ENCODE assay signal across 20 cellular contexts in the genomic region with DNA sequence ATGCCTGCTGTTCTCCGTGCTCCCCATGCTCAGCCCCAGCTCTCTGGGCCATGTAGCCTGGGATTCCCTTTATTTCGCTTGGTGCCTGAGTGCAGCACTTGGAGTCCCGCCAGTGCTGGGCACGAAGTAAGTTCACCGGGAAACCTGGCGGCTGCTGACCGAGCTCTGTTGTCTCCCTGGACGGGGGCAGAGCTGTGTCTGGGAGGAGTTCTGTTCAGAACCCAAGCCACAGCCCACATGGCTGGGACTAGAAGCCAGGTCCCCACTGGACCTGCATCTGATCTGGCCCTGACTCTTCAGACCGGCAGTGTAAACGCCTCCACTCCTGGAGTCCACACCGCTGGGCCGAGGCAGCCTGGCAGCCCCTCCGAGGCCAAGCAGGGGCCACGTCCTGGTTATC. TPM values are rescaled to one million over a fixed set of nuclear protein-coding genes. Genes with fewer than 3 reads are reported as not detected.
A peak's percentile ranks its signal among the peaks of the same experiment; 100 is the strongest.
DNase-seq lines count a peak whose midpoint lies in the region; ATAC-seq and TF ChIP-seq lines count a peak whose summit lies in the region.
"Had no signal": no experiment of that assay in that cellular context is flagged by ENCODE, and none has a peak within 500 bp of the region (broad histone marks: within the 10 kb centered on the region; RNA-seq: fewer than 3 reads in every experiment).

No MANE protein-coding gene starts in this region.

- H3K27ac ChIP-seq in esophagus muscularis mucosa (replicated peaks in 1 of 4) = peak overlapping the region; percentile 67 to 78 (median 74)
- peak overlapping the region; percentile 41 to 81 for H3K27ac ChIP-seq in liver (ENCODE audit: low read depth in 1 of 2, low read length in 2 of 2)
- H3K27ac ChIP-seq in skeletal muscle tissue (ENCODE audit: low read depth, low read length) = peak overlapping the region; percentile 77
- H3K27ac ChIP-seq in upper lobe of left lung = no peak overlapping the region

- TF ChIP-seq POLR2A in esophagus muscularis mucosa (IDR thresholded peaks at IDR 0.05; ENCODE audit: low read depth) (no peak), upper lobe of left lung (IDR thresholded peaks at IDR 0.05) (no peak)

- peaks cover 0 to 4% (median 3%) of the 10 kb centered on the region in 3 donors for H3K27me3 Mint-ChIP-seq in immature natural killer cell (ENCODE audit: low read depth in 3 of 3)
- H3K27me3 Mint-ChIP-seq in T-cell = peaks cover 0 to 8% of the 10 kb centered on the region in 2 donors

- peak in 1 of 2 donors; percentile 27 for TF ChIP-seq RAD21 in liver (IDR thresholded peaks at IDR 0.05)

- no peaks in the 10 kb centered on the region for H3K36me3 ChIP-seq in esophagus muscularis mucosa
- no peaks in the 10 kb centered on the region for H3K36me3 ChIP-seq in liver (ENCODE audit: control insufficient read depth in 4 of 4, insufficient read depth in 3 of 4, low read depth in 1 of 4, low read length in 3 of 4)
- H3K36me3 ChIP-seq in skeletal muscle tissue (ENCODE audit: control insufficient read depth in 3 of 3, insufficient read depth in 3 of 3, low read length in 3 of 3) = no peaks in the 10 kb centered on the region
- no peaks in the 10 kb centered on the region for H3K36me3 ChIP-seq in upper lobe of left lung
- H3K36me3 ChIP-seq: HAP-1 had no signal

- POLR2A ChIA-PET in T-cell (lab: Charles Lee) = no interaction called here

- intact Hi-C loops in esophagus muscularis mucosa (cut with DNase I) = no loop called here

- H3K9me3 ChIP-seq in esophagus muscularis mucosa = no peaks in the 10 kb centered on the region
- H3K9me3 ChIP-seq in liver (ENCODE audit: control insufficient read depth in 4 of 4, low read length in 3 of 4) = no peaks in the 10 kb centered on the region
- no peaks in the 10 kb centered on the region for H3K9me3 ChIP-seq in skeletal muscle tissue (ENCODE audit: control insufficient read depth in 3 of 3, low read length in 3 of 3)
- no peaks in the 10 kb centered on the region for H3K9me3 ChIP-seq in upper lobe of left lung
- H3K9me3 ChIP-seq: HAP-1 had no signal

- H3K27ac Mint-ChIP-seq in immature natural killer cell (no peak overlapping the region), T-cell (no peak overlapping the region)
- H3K27ac Mint-ChIP-seq: effector memory CD8-positive, alpha-beta T cell had no signal

- H3K9ac ChIP-seq in liver (ENCODE audit: low read depth in 1 of 2, low read length in 2 of 2) (no peak overlapping the region), skeletal muscle tissue (ENCODE audit: low read depth in 1 of 3, low read length in 3 of 3) (peak overlapping the region; percentile 65 to 70 (median 65))

- ATAC-seq in T-cell (replicated peaks in 1 of 4) (no peak), HG03342 (IDR thresholded peaks at IDR 0.05; ENCODE audit: unreplicated experiment) (no peak), upper lobe of left lung (ENCODE audit: low FRiP score in 2 of 2) (no peak)
- ATAC-seq: effector memory CD8-positive, alpha-beta T cell had no signal

- no peaks in the 10 kb centered on the region for H3K36me3 Mint-ChIP-seq in immature natural killer cell
- no peaks in the 10 kb centered on the region for H3K36me3 Mint-ChIP-seq in T-cell
- H3K36me3 Mint-ChIP-seq: naive B cell had no signal

- WGBS in esophagus muscularis mucosa = 51% methylated on average over 13 of the region's 14 CpGs
- 39% methylated on average over 14 of the region's 14 CpGs for WGBS in liver
- 54 to 83% methylated on average over 8 to 14 of the region's 14 CpGs for WGBS in upper lobe of left lung, 2 donors

- H3K9me3 Mint-ChIP-seq in immature natural killer cell (no peaks in the 10 kb centered on the region), T-cell (no peaks in the 10 kb centered on the region)
- H3K9me3 Mint-ChIP-seq: effector memory CD8-positive, alpha-beta T cell; naive B cell had no signal

- H3K4me1 ChIP-seq in esophagus muscularis mucosa (peaks cover 72 to 81% (median 76%) of the 10 kb centered on the region in 4 donors), liver (ENCODE audit: control insufficient read depth in 4 of 4, insufficient read depth in 4 of 4, low read length in 3 of 4) (peaks cover 10 to 38% (median 33%) of the 10 kb centered on the region in 4 donors), skeletal muscle tissue (ENCODE audit: control insufficient read depth in 3 of 3, insufficient read depth in 3 of 3, low read length in 3 of 3) (peaks cover 77 to 83% (median 81%) of the 10 kb centered on the region in 3 donors), upper lobe of left lung (peaks cover 13 to 42% (median 28%) of the 10 kb centered on the region in 4 donors)

- H3K4me1 Mint-ChIP-seq in immature natural killer cell (no peaks in the 10 kb centered on the region), T-cell (no peaks in the 10 kb centered on the region)

- TF ChIP-seq CTCF in esophagus muscularis mucosa (IDR thresholded peaks at IDR 0.05) (no peak), liver (IDR thresholded peaks at IDR 0.05; ENCODE audit: low read depth, low read length, missing input control) (peak; percentile 1), upper lobe of left lung (IDR thresholded peaks at IDR 0.05) (no peak)

- H3K27me3 ChIP-seq in esophagus muscularis mucosa (no peaks in the 10 kb centered on the region), liver (ENCODE audit: control insufficient read depth in 4 of 4, insufficient read depth in 4 of 4, low read length in 3 of 4) (no peaks in the 10 kb centered on the region), skeletal muscle tissue (ENCODE audit: control insufficient read depth in 3 of 3, insufficient read depth in 3 of 3, low read length in 3 of 3) (no peaks in the 10 kb centered on the region), upper lobe of left lung (no peaks in the 10 kb centered on the region)

- H3K4me3 ChIP-seq in esophagus muscularis mucosa (no peak overlapping the region), liver (ENCODE audit: low read depth in 1 of 3, low read length in 3 of 3) (no peak overlapping the region), skeletal muscle tissue (ENCODE audit: low read length in 3 of 3) (peak overlapping the region in 2 of 3 donors; percentile 13 to 41), upper lobe of left lung (no peak overlapping the region)
- H3K4me3 ChIP-seq: HAP-1 had no signal

- TF ChIP-seq EP300 in esophagus muscularis mucosa (IDR thresholded peaks at IDR 0.05) (peak; percentile 47), upper lobe of left lung (IDR thresholded peaks at IDR 0.05) (no peak)

- CTCF ChIA-PET in T-cell (lab: Charles Lee) = no interaction called here

- no peak overlapping the region for H3K4me3 Mint-ChIP-seq in immature natural killer cell
- no peak overlapping the region for H3K4me3 Mint-ChIP-seq in T-cell
- H3K4me3 Mint-ChIP-seq: effector memory CD8-positive, alpha-beta T cell; naive B cell had no signal

- DNase-seq in anterior cingulate cortex (lab: John Stamatoyannopoulos, UW) (peak in 49 of 58 donors; percentile 16 to 90 (median 67)), esophagus muscularis mucosa (ENCODE audit: extremely low spot score) (no peak), immature natural killer cell (no peak), T-cell (no peak), upper lobe of left lung (no peak)
- DNase-seq: activated CD4-positive, alpha-beta T cell treated with anti-CD3 and anti-CD28 coated beads for 4 hours; activated CD8-positive, alpha-beta memory T cell treated with anti-CD3 and anti-CD28 coated beads, Interleukin-2, amount 50 U/mL, for 48 hours; effector memory CD8-positive, alpha-beta T cell; naive B cell; NCI-H1436; NCI-H446 treated with DMSO at 0.1 percent for 48 hours; T1000 had no signal

TF ChIP-seq in liver, 16 proteins besides CTCF, POLR2A, EP300 and RAD21 (continues in another document):
- no peak for TF ChIP-seq SP1 (IDR thresholded peaks at IDR 0.05)
- TF ChIP-seq, protein P1, sequence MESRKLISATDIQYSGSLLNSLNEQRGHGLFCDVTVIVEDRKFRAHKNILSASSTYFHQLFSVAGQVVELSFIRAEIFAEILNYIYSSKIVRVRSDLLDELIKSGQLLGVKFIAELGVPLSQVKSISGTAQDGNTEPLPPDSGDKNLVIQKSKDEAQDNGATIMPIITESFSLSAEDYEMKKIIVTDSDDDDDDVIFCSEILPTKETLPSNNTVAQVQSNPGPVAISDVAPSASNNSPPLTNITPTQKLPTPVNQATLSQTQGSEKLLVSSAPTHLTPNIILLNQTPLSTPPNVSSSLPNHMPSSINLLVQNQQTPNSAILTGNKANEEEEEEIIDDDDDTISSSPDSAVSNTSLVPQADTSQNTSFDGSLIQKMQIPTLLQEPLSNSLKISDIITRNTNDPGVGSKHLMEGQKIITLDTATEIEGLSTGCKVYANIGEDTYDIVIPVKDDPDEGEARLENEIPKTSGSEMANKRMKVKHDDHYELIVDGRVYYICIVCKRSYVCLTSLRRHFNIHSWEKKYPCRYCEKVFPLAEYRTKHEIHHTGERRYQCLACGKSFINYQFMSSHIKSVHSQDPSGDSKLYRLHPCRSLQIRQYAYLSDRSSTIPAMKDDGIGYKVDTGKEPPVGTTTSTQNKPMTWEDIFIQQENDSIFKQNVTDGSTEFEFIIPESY (IDR thresholded peaks at IDR 0.05) = no peak
- TF ChIP-seq NR2F2 (IDR thresholded peaks at IDR 0.05) = no peak
- no peak for TF ChIP-seq FOXA2 (IDR thresholded peaks at IDR 0.05)
- no peak for TF ChIP-seq EGR1 (IDR thresholded peaks at IDR 0.05; ENCODE audit: low read depth in 2 of 2)
- TF ChIP-seq, protein P2, sequence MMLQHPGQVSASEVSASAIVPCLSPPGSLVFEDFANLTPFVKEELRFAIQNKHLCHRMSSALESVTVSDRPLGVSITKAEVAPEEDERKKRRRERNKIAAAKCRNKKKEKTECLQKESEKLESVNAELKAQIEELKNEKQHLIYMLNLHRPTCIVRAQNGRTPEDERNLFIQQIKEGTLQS (IDR thresholded peaks at IDR 0.05) = no peak
- TF ChIP-seq YY1 (IDR thresholded peaks at IDR 0.05) = peak; percentile 22
- TF ChIP-seq GABPA (IDR thresholded peaks at IDR 0.05 in 1 of 2, conservative IDR thresholded peaks at IDR 0.05 in 1 of 2) = peak in 1 of 2 donors; percentile 14
- TF ChIP-seq, protein P3, sequence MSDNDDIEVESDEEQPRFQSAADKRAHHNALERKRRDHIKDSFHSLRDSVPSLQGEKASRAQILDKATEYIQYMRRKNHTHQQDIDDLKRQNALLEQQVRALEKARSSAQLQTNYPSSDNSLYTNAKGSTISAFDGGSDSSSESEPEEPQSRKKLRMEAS (IDR thresholded peaks at IDR 0.05) = no peak

RNA-seq across cellular contexts. Expression of a gene that starts 37.5 kb away (rescaled TPM):
- total RNA-seq in esophagus muscularis mucosa (not detected), liver (not detected), skeletal muscle tissue (not detected), T-cell (not detected), upper lobe of left lung (10 to 100 TPM in 3 of 6 donors, 1 to 10 TPM in 2, under 1 TPM in 1; 0.40 to 35.6 (median 9.9) TPM)
- polyA plus RNA-seq in liver (not detected), immature natural killer cell (under 1 TPM in 1 of 3 donors, not detected in 2; 0.71 TPM)
- total RNA-seq: HT1080, lower leg skin, renal cortical epithelial cell, SK-MEL-5 had no signal

Comparison
In these comparisons a context has a peak if more than half of its experiments do, and no peak if none do; other contexts are left out.
1. DNase-seq: peak in anterior cingulate cortex (49 of 58); none in esophagus muscularis mucosa (single experiment), immature natural killer cell (0 of 3), T-cell (0 of 34) and upper lobe of left lung (0 of 2).
2. H3K27ac ChIP-seq: peak in esophagus muscularis mucosa (4 of 4), liver (2 of 2) and skeletal muscle tissue (single experiment); none in upper lobe of left lung (0 of 4).
3. H3K4me3 ChIP-seq: peak in skeletal muscle tissue (2 of 3); none in esophagus muscularis mucosa (0 of 4), liver (0 of 3) and upper lobe of left lung (0 of 4).
4. H3K9ac ChIP-seq: peak in skeletal muscle tissue (3 of 3); none in liver (0 of 2).